In genomic region chr22:24594569-24595120, GRCh38 we compare ENCODE assay signal across 21 cellular contexts. TPM values are rescaled to one million over a fixed set of nuclear protein-coding genes. Genes with fewer than 3 reads are reported as not detected.
DNase-seq lines count a peak whose midpoint lies in the region; ATAC-seq, FAIRE-seq and TF ChIP-seq lines count a peak whose summit lies in the region.
"Had no signal": no experiment of that assay in that cellular context is flagged by ENCODE, and none has a peak within 500 bp of the region (broad histone marks: within the 10 kb centered on the region; RNA-seq: fewer than 3 reads in every experiment).

No MANE protein-coding gene starts in this region.

- H3K36me3 ChIP-seq in heart left ventricle (peaks cover 0 to under 1% (median 0%) of the 10 kb centered on the region in 9 donors), kidney (ENCODE audit: control insufficient read depth in 1 of 2, insufficient read depth in 2 of 2, low read length in 2 of 2) (no peaks in the 10 kb centered on the region), neural progenitor cell (no peaks in the 10 kb centered on the region)
- H3K36me3 ChIP-seq: brain microvascular endothelial cell, gastrocnemius medialis, uterus had no signal

- no peak for TF ChIP-seq CTCF in heart left ventricle (IDR thresholded peaks at IDR 0.05)
- no peak for TF ChIP-seq CTCF in kidney (IDR thresholded peaks at IDR 0.05; ENCODE audit: borderline replicate concordance, extremely low read depth, insufficient read depth)
- no peak for TF ChIP-seq CTCF in neural progenitor cell (IDR thresholded peaks at IDR 0.05)
- TF ChIP-seq CTCF in progenitor cell of endocrine pancreas (IDR thresholded peaks at IDR 0.05; ENCODE audit: unreplicated experiment) = no peak

- H4K20me1 ChIP-seq in neural progenitor cell (ENCODE audit: low read depth) = no peaks in the 10 kb centered on the region

- H3K4me1 ChIP-seq in heart left ventricle (peaks cover 0 to 18% (median 4%) of the 10 kb centered on the region in 12 donors), kidney (ENCODE audit: control insufficient read depth in 1 of 2, insufficient read depth in 1 of 2, low read depth in 1 of 2, low read length in 2 of 2) (peaks cover 15 to 22% of the 10 kb centered on the region in 2 donors), neural progenitor cell (peaks cover 8% of the 10 kb centered on the region)
- H3K4me1 ChIP-seq: gastrocnemius medialis, parathyroid adenoma, uterus had no signal

- H3F3A ChIP-seq in neural progenitor cell (ENCODE audit: low read depth) = peaks cover 4% of the 10 kb centered on the region

- H3K27me3 Mint-ChIP-seq in neural progenitor cell (ENCODE audit: insufficient read depth, low read depth) = peaks cover 8% of the 10 kb centered on the region
- H3K27me3 Mint-ChIP-seq in progenitor cell of endocrine pancreas = no peaks in the 10 kb centered on the region
- H3K27me3 Mint-ChIP-seq: CD4-positive, alpha-beta memory T cell had no signal

- H3K79me2 ChIP-seq in neural progenitor cell (ENCODE audit: low read depth) = no peaks in the 10 kb centered on the region
- H3K79me2 ChIP-seq: parathyroid adenoma had no signal

- no peak overlapping the region for H3K4me2 ChIP-seq in neural progenitor cell

- intact Hi-C loops in cardiac septum (cut with DNase I) = no loop called here
- intact Hi-C loops in heart left ventricle (cut with DNase I) = no loop called here
- intact Hi-C loops in kidney (cut with DNase I) = no loop called here

- H3K27ac Mint-ChIP-seq in neural progenitor cell = no peak overlapping the region
- H3K27ac Mint-ChIP-seq in progenitor cell of endocrine pancreas = no peak overlapping the region
- H3K27ac Mint-ChIP-seq: activated CD4-positive, alpha-beta T cell treated with anti-CD3 and anti-CD28 coated beads for 36 hours; CD4-positive, alpha-beta memory T cell had no signal

- WGBS in heart left ventricle, 4 donors = 85 to 93% (median 88%) methylated on average over 6 to 7 of the region's 7 CpGs

- DNase-seq in cardiac septum (ENCODE audit: low spot score) (peak; percentile 57), heart left ventricle (no peak), kidney (peak; percentile 77), neural progenitor cell (ENCODE audit: low spot score) (no peak), islet precursor cell (no peak), NCI-H1105 (lab: John Stamatoyannopoulos, UW) (no peak), progenitor cell of endocrine pancreas (ENCODE audit: low spot score, unreplicated experiment) (no peak)
- DNase-seq: activated CD4-positive, alpha-beta T cell treated with anti-CD3 and anti-CD28 coated beads for 36 hours; brain microvascular endothelial cell; CD4-positive, alpha-beta memory T cell; dermis blood vessel endothelial cell; DND-41; gastrocnemius medialis; IMR-90; left ventricle myocardium superior; NCI-H2029 treated with DMSO at 0.1 percent for 48 hours; stimulated activated CD4-positive, alpha-beta T cell treated with anti-CD3 and anti-CD28 coated beads, Interleukin-2, amount 100 ng/mL, for 24 hours; uterus had no signal

- no peak overlapping the region for H3K4me3 Mint-ChIP-seq in neural progenitor cell
- H3K4me3 Mint-ChIP-seq in progenitor cell of endocrine pancreas (ENCODE audit: low read depth) = no peak overlapping the region
- H3K4me3 Mint-ChIP-seq: activated CD4-positive, alpha-beta T cell treated with anti-CD3 and anti-CD28 coated beads for 36 hours had no signal

- H3K9ac ChIP-seq in kidney (ENCODE audit: low read length in 2 of 2) = no peak overlapping the region
- H3K9ac ChIP-seq in neural progenitor cell = no peak overlapping the region
- H3K9ac ChIP-seq: parathyroid adenoma had no signal

- no peaks in the 10 kb centered on the region for H3K9me3 Mint-ChIP-seq in neural progenitor cell
- no peaks in the 10 kb centered on the region for H3K9me3 Mint-ChIP-seq in progenitor cell of endocrine pancreas (ENCODE audit: low read depth)
- H3K9me3 Mint-ChIP-seq: CD4-positive, alpha-beta memory T cell had no signal

- H2AFZ ChIP-seq in neural progenitor cell (replicated peaks) = peak overlapping the region; percentile 50
- H2AFZ ChIP-seq: parathyroid adenoma had no signal

- no peak for FAIRE-seq in kidney (lab: Jason Lieb, UNC)
- FAIRE-seq: TTC549 had no signal

- H3K27me3 ChIP-seq in heart left ventricle (no peaks in the 10 kb centered on the region), neural progenitor cell (no peaks in the 10 kb centered on the region)
- H3K27me3 ChIP-seq: brain microvascular endothelial cell, gastrocnemius medialis, uterus had no signal

- H3K9me3 ChIP-seq in heart left ventricle (no peaks in the 10 kb centered on the region), kidney (ENCODE audit: control insufficient read depth in 1 of 2, low read length in 2 of 2) (no peaks in the 10 kb centered on the region), neural progenitor cell (ENCODE audit: low read depth) (no peaks in the 10 kb centered on the region)
- H3K9me3 ChIP-seq: gastrocnemius medialis, uterus had no signal

- H3K27ac ChIP-seq in heart left ventricle = no peak overlapping the region
- peak overlapping the region; percentile 4 to 52 for H3K27ac ChIP-seq in kidney (ENCODE audit: low read depth in 2 of 2, low read length in 2 of 2)
- H3K27ac ChIP-seq in neural progenitor cell = no peak overlapping the region
- H3K27ac ChIP-seq: brain microvascular endothelial cell, gastrocnemius medialis, parathyroid adenoma, uterus had no signal

- H3K36me3 Mint-ChIP-seq in neural progenitor cell = peaks cover 2% of the 10 kb centered on the region
- no peaks in the 10 kb centered on the region for H3K36me3 Mint-ChIP-seq in progenitor cell of endocrine pancreas (ENCODE audit: insufficient read depth)
- H3K36me3 Mint-ChIP-seq: CD4-positive, alpha-beta memory T cell had no signal

- H3K4me3 ChIP-seq in heart left ventricle = no peak overlapping the region
- H3K4me3 ChIP-seq in kidney (ENCODE audit: low read length in 2 of 2) = no peak overlapping the region
- H3K4me3 ChIP-seq in neural progenitor cell = no peak overlapping the region
- H3K4me3 ChIP-seq: gastrocnemius medialis, uterus had no signal

- TF ChIP-seq POLR2A in heart left ventricle (IDR thresholded peaks at IDR 0.05) = no peak

- ATAC-seq in heart left ventricle = no peak
- ATAC-seq in GM18502 (IDR thresholded peaks at IDR 0.05; ENCODE audit: poor library complexity, unreplicated experiment) = no peak
- ATAC-seq: activated CD4-positive, alpha-beta T cell treated with anti-CD3 and anti-CD28 coated beads for 36 hours; gastrocnemius medialis; left ventricle myocardium superior had no signal

- H3K4me1 Mint-ChIP-seq in neural progenitor cell (peaks cover 12% of the 10 kb centered on the region), progenitor cell of endocrine pancreas (ENCODE audit: low read depth) (peaks cover 3% of the 10 kb centered on the region)

RNA-seq across cellular contexts. Expression of gene LRRC75B, which starts 1.8 kb away (rescaled TPM):
- 4.2 TPM for total RNA-seq in cardiac septum
- 1 to 10 TPM; 3.7 to 6.5 (median 4.5) TPM for total RNA-seq in heart left ventricle
- polyA plus RNA-seq in heart left ventricle = 1 to 10 TPM; 2.6 to 8.0 TPM
- 47.6 TPM for total RNA-seq in kidney
- 23.4 TPM for polyA plus RNA-seq in kidney (ENCODE audit: insufficient read depth, low read depth, low replicate concordance)
- 8.2 and 19.0 TPM in 2 replicates for total RNA-seq in neural progenitor cell (ENCODE audit: low replicate concordance)
- total RNA-seq in progenitor cell of endocrine pancreas = 23.6 and 24.6 TPM in 2 replicates

RNA-seq across cellular contexts. Expression of gene GGT1, which starts 8.3 kb away (rescaled TPM):
- total RNA-seq in cardiac septum (2.0 TPM), heart left ventricle (1 to 10 TPM in 6 of 9 donors, under 1 TPM in 2, not detected in 1; 0.83 to 8.2 (median 1.5) TPM), kidney (169 TPM), neural progenitor cell (ENCODE audit: low replicate concordance) (4.9 and 7.7 TPM in 2 replicates), progenitor cell of endocrine pancreas (16.9 and 17.1 TPM in 2 replicates)
- polyA plus RNA-seq in heart left ventricle (1 to 10 TPM in 1 of 2 donors, under 1 TPM in 1; 0.93 to 1.7 TPM), kidney (ENCODE audit: insufficient read depth, low read depth, low replicate concordance) (153 TPM)

RNA-seq across cellular contexts. Expression of gene SNRPD3, which starts 38.8 kb away (rescaled TPM):
- 62.9 TPM for total RNA-seq in cardiac septum
- total RNA-seq in heart left ventricle = 100 to 1,000 TPM in 2 of 9 donors, 10 to 100 TPM in 7; 64.8 to 227 (median 74.0) TPM
- polyA plus RNA-seq in heart left ventricle = 100 to 1,000 TPM in 1 of 2 donors, 10 to 100 TPM in 1; 91.1 to 146 TPM
- total RNA-seq in kidney = 73.7 TPM
- polyA plus RNA-seq in kidney (ENCODE audit: insufficient read depth, low read depth, low replicate concordance) = 136 TPM
- total RNA-seq in neural progenitor cell (ENCODE audit: low replicate concordance) = 195 and 302 TPM in 2 replicates
- total RNA-seq in progenitor cell of endocrine pancreas = 124 and 125 TPM in 2 replicates

RNA-seq across cellular contexts. Expression of gene GUCD1, which starts 39.7 kb away (rescaled TPM):
- 97.4 TPM for total RNA-seq in cardiac septum
- total RNA-seq in heart left ventricle = 100 to 1,000 TPM; 147 to 487 (median 186) TPM
- polyA plus RNA-seq in heart left ventricle = 100 to 1,000 TPM; 159 to 272 TPM
- 150 TPM for total RNA-seq in kidney
- polyA plus RNA-seq in kidney (ENCODE audit: insufficient read depth, low read depth, low replicate concordance) = 111 TPM
- 31.0 and 62.3 TPM in 2 replicates for total RNA-seq in neural progenitor cell (ENCODE audit: low replicate concordance)
- total RNA-seq in progenitor cell of endocrine pancreas = 62.0 and 67.5 TPM in 2 replicates

Comparison
In these comparisons a context has a peak if more than half of its experiments do, and no peak if none do; other contexts are left out.
1. DNase-seq: peak in cardiac septum (single experiment) and kidney (single experiment); none in heart left ventricle (0 of 5), neural progenitor cell (single experiment), islet precursor cell (single experiment), NCI-H1105 (single experiment) and progenitor cell of endocrine pancreas (single experiment).
2. H3K27ac ChIP-seq: peak in kidney (2 of 2); none in heart left ventricle (0 of 12) and neural progenitor cell (single experiment).